22 cellular contexts compared by ENCODE assay signal in genomic region chr11:79013509-79013908, GRCh38.
A peak's percentile ranks its signal among the peaks of the same experiment; 100 is the strongest.
DNase-seq lines count a peak whose midpoint lies in the region; ATAC-seq and TF ChIP-seq lines count a peak whose summit lies in the region.
"Had no signal": no experiment of that assay in that cellular context is flagged by ENCODE, and none has a peak within 500 bp of the region (broad histone marks: within the 10 kb centered on the region; RNA-seq: fewer than 3 reads in every experiment).

No MANE protein-coding gene starts in this region.

- no peak overlapping the region for H3K4me3 Mint-ChIP-seq in neural progenitor cell
- H3K4me3 Mint-ChIP-seq in immature natural killer cell: no peak overlapping the region
- H3K4me3 Mint-ChIP-seq: activated CD8-positive, alpha-beta T cell treated with anti-CD3 and anti-CD28 coated beads, Interleukin-2, amount 10 ng/mL, durations not matched to agents 7 days and 5 days; effector memory CD8-positive, alpha-beta T cell; memory B cell had no signal

- peaks cover 2% of the 10 kb centered on the region for H3K27me3 Mint-ChIP-seq in neural progenitor cell (ENCODE audit: insufficient read depth, low read depth)
- H3K27me3 Mint-ChIP-seq in immature natural killer cell (ENCODE audit: low read depth in 3 of 3): peaks cover 2 to 8% (median 4%) of the 10 kb centered on the region in 3 donors

- H3F3A ChIP-seq in neural progenitor cell (ENCODE audit: low read depth): no peaks in the 10 kb centered on the region

- no peaks in the 10 kb centered on the region for H3K27me3 ChIP-seq in MG63
- peaks cover 0 to 10% of the 10 kb centered on the region in 2 donors for H3K27me3 ChIP-seq in left lung
- no peaks in the 10 kb centered on the region for H3K27me3 ChIP-seq in neural progenitor cell
- H3K27me3 ChIP-seq: BLaER1, colonic mucosa, right atrium auricular region had no signal

- H3K4me2 ChIP-seq in neural progenitor cell: no peak overlapping the region
- H3K4me2 ChIP-seq: BLaER1 had no signal

- H3K4me1 ChIP-seq in left lung: no peaks in the 10 kb centered on the region
- peaks cover 4% of the 10 kb centered on the region for H3K4me1 ChIP-seq in neural progenitor cell
- H3K4me1 ChIP-seq: BLaER1, colonic mucosa, HAP-1, right atrium auricular region had no signal

- intact Hi-C loops in left lung (cut with DNase I): no loop called here

- no peak overlapping the region for H3K9ac ChIP-seq in neural progenitor cell
- H3K9ac ChIP-seq: BLaER1 had no signal

- DNase-seq in AG08396 (ENCODE audit: low spot score): peak; percentile 24
- peak; percentile 70 for DNase-seq in MG63
- peak; percentile 18 for DNase-seq in epithelial cell of proximal tubule (ENCODE audit: low read depth)
- DNase-seq in left lung: no peak
- no peak for DNase-seq in activated CD4-positive, alpha-beta T cell treated with anti-CD3 and anti-CD28 coated beads, Interleukin-2, amount 50 U/mL, for 4 hours
- no peak for DNase-seq in neural progenitor cell (ENCODE audit: low spot score)
- no peak for DNase-seq in NCI-H524 treated with DMSO at 0.1 percent for 48 hours (lab: John Stamatoyannopoulos, UW)
- DNase-seq in immature natural killer cell: no peak
- DNase-seq: activated CD4-positive, CD25-positive, alpha-beta regulatory T cell; activated CD8-positive, alpha-beta T cell treated with anti-CD3 and anti-CD28 coated beads, Interleukin-2, amount 10 ng/mL, durations not matched to agents 7 days and 5 days; activated gamma-delta T cell treated with Interleukin-2 at 50 U/mL for 16 hours; colonic mucosa; effector memory CD8-positive, alpha-beta T cell; kidney glomerular epithelial cell; MM.1S; NCI-H1436; SHP77; SW 1271 had no signal

- ATAC-seq in left lung: peak; percentile 60
- ATAC-seq: activated CD8-positive, alpha-beta T cell treated with anti-CD3 and anti-CD28 coated beads, Interleukin-2, amount 10 ng/mL, durations not matched to agents 7 days and 5 days; effector memory CD8-positive, alpha-beta T cell had no signal

- no peaks in the 10 kb centered on the region for H3K9me3 ChIP-seq in MG63
- H3K9me3 ChIP-seq in left lung: peaks cover 0 to 6% of the 10 kb centered on the region in 2 donors
- no peaks in the 10 kb centered on the region for H3K9me3 ChIP-seq in neural progenitor cell (ENCODE audit: low read depth)
- H3K9me3 ChIP-seq: colonic mucosa, HAP-1, right atrium auricular region had no signal

- H3K36me3 Mint-ChIP-seq in neural progenitor cell (peaks cover 5% of the 10 kb centered on the region), immature natural killer cell (no peaks in the 10 kb centered on the region)
- H3K36me3 Mint-ChIP-seq: memory B cell had no signal

- H3K36me3 ChIP-seq in MG63 (no peaks in the 10 kb centered on the region), left lung (no peaks in the 10 kb centered on the region), neural progenitor cell (no peaks in the 10 kb centered on the region)
- H3K36me3 ChIP-seq: BLaER1, colonic mucosa, HAP-1, right atrium auricular region had no signal

- no peaks in the 10 kb centered on the region for H4K20me1 ChIP-seq in neural progenitor cell (ENCODE audit: low read depth)
- H4K20me1 ChIP-seq: BLaER1 had no signal

- H3K4me3 ChIP-seq in MG63 (no peak overlapping the region), epithelial cell of proximal tubule (ENCODE audit: low read depth, low read length) (no peak overlapping the region), left lung (no peak overlapping the region), neural progenitor cell (no peak overlapping the region)
- H3K4me3 ChIP-seq: BLaER1, colonic mucosa, HAP-1, right atrium auricular region had no signal

- no peaks in the 10 kb centered on the region for H3K79me2 ChIP-seq in neural progenitor cell (ENCODE audit: low read depth)

- no peak overlapping the region for H3K27ac Mint-ChIP-seq in neural progenitor cell
- H3K27ac Mint-ChIP-seq in immature natural killer cell: no peak overlapping the region
- H3K27ac Mint-ChIP-seq: activated CD8-positive, alpha-beta T cell treated with anti-CD3 and anti-CD28 coated beads, Interleukin-2, amount 10 ng/mL, durations not matched to agents 7 days and 5 days; effector memory CD8-positive, alpha-beta T cell; memory B cell had no signal

- no peak overlapping the region for H2AFZ ChIP-seq in neural progenitor cell (replicated peaks)

- H3K4me1 Mint-ChIP-seq in neural progenitor cell: no peaks in the 10 kb centered on the region
- no peaks in the 10 kb centered on the region for H3K4me1 Mint-ChIP-seq in immature natural killer cell
- H3K4me1 Mint-ChIP-seq: memory B cell had no signal

- TF ChIP-seq CTCF in epithelial cell of proximal tubule (conservative IDR thresholded peaks at IDR 0.05; ENCODE audit: low read depth, low read length): no peak
- no peak for TF ChIP-seq CTCF in left lung (IDR thresholded peaks at IDR 0.05)
- TF ChIP-seq CTCF in neural progenitor cell (IDR thresholded peaks at IDR 0.05): no peak

- H3K27ac ChIP-seq in left lung (no peak overlapping the region), neural progenitor cell (no peak overlapping the region)
- H3K27ac ChIP-seq: BLaER1, colonic mucosa, right atrium auricular region had no signal

- H3K9me3 Mint-ChIP-seq in neural progenitor cell (no peaks in the 10 kb centered on the region), immature natural killer cell (peaks cover 0 to 10% (median 3%) of the 10 kb centered on the region in 6 donors)

Comparison
In these comparisons a context has a peak if more than half of its experiments do, and no peak if none do; other contexts are left out.
1. DNase-seq: peak in AG08396 (single experiment), MG63 (single experiment) and epithelial cell of proximal tubule (single experiment); none in left lung (0 of 2), activated CD4-positive, alpha-beta T cell treated with anti-CD3 and anti-CD28 coated beads, Interleukin-2, amount 50 U/mL, for 4 hours (0 of 2), neural progenitor cell (single experiment), NCI-H524 treated with DMSO at 0.1 percent for 48 hours (single experiment) and immature natural killer cell (0 of 3).